ENCODE assay signal across 20 cellular contexts in the genomic region with DNA sequence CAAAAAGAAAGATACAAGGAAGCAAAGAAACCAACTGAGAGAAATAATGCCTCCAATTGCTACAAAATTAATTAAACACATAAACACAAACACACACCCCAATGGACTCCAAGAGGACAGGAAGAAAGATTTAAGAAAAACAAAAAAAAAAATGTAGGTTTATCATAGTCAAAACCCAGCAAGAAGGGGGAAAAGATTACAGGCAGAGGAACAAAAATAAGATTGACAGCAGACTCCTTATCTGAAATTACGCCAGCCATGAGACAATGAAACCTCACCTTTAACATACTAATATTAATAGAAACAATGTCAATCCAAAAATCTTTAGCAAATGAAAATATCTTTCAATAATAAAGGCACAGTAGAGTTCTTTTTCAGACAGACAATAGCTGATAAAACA.
A peak's percentile ranks its signal among the peaks of the same experiment; 100 is the strongest.
DNase-seq lines count a peak whose midpoint lies in the region; ATAC-seq, FAIRE-seq and TF ChIP-seq lines count a peak whose summit lies in the region.
"Had no signal": no experiment of that assay in that cellular context is flagged by ENCODE, and none has a peak within 500 bp of the region (broad histone marks: within the 10 kb centered on the region; RNA-seq: fewer than 3 reads in every experiment).

No MANE protein-coding gene starts in this region.

- 94 to 100% methylated on average over 1 of the region's 1 CpG for WGBS in GM23248 (ENCODE audit: low coverage in 1 of 2, low lambda C conversion rate in 2 of 2, missing lambda C conversion rate in 2 of 2), 2 experiments
- WGBS in GM12878 (ENCODE audit: insufficient coverage, insufficient replicate concordance, low lambda C conversion rate, missing lambda C conversion rate), result 92% methylated on average over 1 of the region's 1 CpG

- H3K27me3 ChIP-seq in GM23248 (replicated peaks; ENCODE audit: insufficient read depth) (no peaks in the 10 kb centered on the region), GM12878 (replicated peaks in 1 of 2; ENCODE audit: control insufficient read depth in 2 of 2, insufficient read depth in 2 of 2, low read length in 1 of 2) (no peaks in the 10 kb centered on the region), MG63 (no peaks in the 10 kb centered on the region)

- ATAC-seq in GM12878 (no peak), HG03095 (IDR thresholded peaks at IDR 0.05; ENCODE audit: unreplicated experiment) (no peak)
- ATAC-seq: A549 had no signal

- intact Hi-C loops in GM12878 (cut with micrococcal nuclease; ENCODE audit: unreplicated experiment), result no loop called here

- no peak for TF ChIP-seq RAD21 in GM12878 (IDR thresholded peaks at IDR 0.05; ENCODE audit: insufficient read depth, low read depth, low read length)

- CTCF ChIA-PET in GM12878 (lab: Yijun Ruan, JAX), result no interaction called here

- no peak for TF ChIP-seq CTCF in GM12878 (IDR thresholded peaks at IDR 0.05 in 2 of 3, conservative IDR thresholded peaks at IDR 0.05 in 1 of 3; ENCODE audit: control insufficient read depth in 2 of 3, extremely low read depth in 1 of 3, insufficient read depth in 1 of 3, low read depth in 3 of 3, low read length in 3 of 3)

- H3K27ac ChIP-seq in GM23248, result no peak overlapping the region
- H3K27ac ChIP-seq in GM12878 (ENCODE audit: control insufficient read depth, insufficient read depth), result no peak overlapping the region
- H3K27ac ChIP-seq: A549, C4-2B, HL-60 had no signal

- TF ChIP-seq POLR2A in GM12878 (IDR thresholded peaks at IDR 0.05; ENCODE audit: low read depth, low read length), result no peak

- in situ Hi-C loops in GM23248 (cut with MboI) (no loop called here), GM12878 (cut with MboI) (no loop called here)

- no peak for FAIRE-seq in GM12878 (lab: Jason Lieb, UNC)
- FAIRE-seq: A549, D721Med, G401.6, GM12892, H1 had no signal

- H4K20me1 ChIP-seq in GM23248 (ENCODE audit: insufficient read depth) (no peaks in the 10 kb centered on the region), GM12878 (ENCODE audit: control insufficient read depth, insufficient read depth) (no peaks in the 10 kb centered on the region)

- H3K9me2 ChIP-seq in GM23248 (ENCODE audit: insufficient read depth), result no peaks in the 10 kb centered on the region

- no peak overlapping the region for H3K9ac ChIP-seq in GM23248
- no peak overlapping the region for H3K9ac ChIP-seq in GM12878 (ENCODE audit: control insufficient read depth, insufficient read depth, low read length)

- H3K36me3 ChIP-seq in GM23248 (ENCODE audit: low read depth) (0 out of 2 replicates have a peak, but pooled peaks cover 7% of the 10 kb centered on the region), GM12878 (ENCODE audit: control insufficient read depth in 2 of 2, insufficient read depth in 2 of 2, low read length in 1 of 2) (peaks cover 0 to 9% of the 10 kb centered on the region in 2 experiments; a peak in 2 of 4 replicates), MG63 (no peaks in the 10 kb centered on the region; the same call in 1 of the 2 replicates)

- H2AFZ ChIP-seq in GM23248, result no peak overlapping the region
- H2AFZ ChIP-seq in GM12878 (ENCODE audit: control insufficient read depth, low read depth, low read length), result no peak overlapping the region

- H3K79me2 ChIP-seq in GM23248 (ENCODE audit: insufficient read depth), result no peaks in the 10 kb centered on the region; the same call in 1 of the 2 replicates
- no peaks in the 10 kb centered on the region for H3K79me2 ChIP-seq in GM12878 (ENCODE audit: control insufficient read depth, insufficient read depth, low read length)

- SMC1A ChIA-PET in GM12878 (lab: Charles Lee; ENCODE audit: uncharacterized antibody, unreplicated experiment), result interaction anchor here (1.2 kb wide), 1 partner anchor 12 kb away, joined by 3 read pairs; no protein-coding TSS in a partner anchor

- TF ChIP-seq EP300 in GM12878 (IDR thresholded peaks at IDR 0.05; ENCODE audit: borderline replicate concordance in 1 of 2, control insufficient read depth in 1 of 2, low read depth in 2 of 2, low read length in 2 of 2), result no peak

- no peaks in the 10 kb centered on the region for H3F3A ChIP-seq in GM23248 (ENCODE audit: insufficient read depth)

- H3K9me3 ChIP-seq in GM23248 (ENCODE audit: low read depth), result peaks cover 3% of the 10 kb centered on the region
- peaks cover 5% of the 10 kb centered on the region for H3K9me3 ChIP-seq in GM12878 (replicated peaks; ENCODE audit: control insufficient read depth, insufficient read depth, low read length)
- H3K9me3 ChIP-seq in MG63, result peaks cover 18% of the 10 kb centered on the region

- H3K4me3 ChIP-seq in GM23248, result no peak overlapping the region
- H3K4me3 ChIP-seq in GM12878, result no peak overlapping the region
- no peak overlapping the region for H3K4me3 ChIP-seq in MG63
- H3K4me3 ChIP-seq: A549 had no signal

- H3K4me2 ChIP-seq in GM23248 (ENCODE audit: unreplicated experiment) (no peak overlapping the region), GM12878 (ENCODE audit: control insufficient read depth, insufficient read depth) (no peak overlapping the region)
- H3K4me2 ChIP-seq: A549 had no signal

- POLR2A ChIA-PET in GM12878 (lab: Charles Lee), result no interaction called here

- RAD21 ChIA-PET in GM12878 (lab: Charles Lee; ENCODE audit: unreplicated experiment), result no interaction called here

- H3K4me1 ChIP-seq in GM23248 (ENCODE audit: insufficient read depth) (0 out of 2 replicates have a peak, but pooled peaks cover 9% of the 10 kb centered on the region), GM12878 (ENCODE audit: control insufficient read depth, insufficient read depth, low read length) (no peaks in the 10 kb centered on the region)
- H3K4me1 ChIP-seq: A549, Caco-2 had no signal

- BruUV-seq in GM12878 (replicated peaks; lab: Mats Ljungman, UMichigan), result no TSS peak

- peak; percentile 3 for DNase-seq in A172 (ENCODE audit: low spot score)
- peak; percentile 7 for DNase-seq in GM23248
- DNase-seq in OCI-M1 (lab: John Stamatoyannopoulos, UW), result peak; percentile 22
- no peak for DNase-seq in GM12878 (ENCODE audit: low read depth, low spot score)
- no peak for DNase-seq in activated effector memory CD4-positive, alpha-beta T cell treated with anti-CD3 and anti-CD28 coated beads, Interleukin-2, amount 50 U/mL, for 16 hours
- no peak for DNase-seq in MG63
- no peak for DNase-seq in mucosa of gallbladder (ENCODE audit: low spot score)
- DNase-seq: AML-193; Caco-2; CD4-positive, alpha-beta T cell; H9; KG1 had no signal

TF ChIP-seq in GM12878, 131 proteins besides CTCF, POLR2A, EP300 and RAD21:
- TF ChIP-seq CBX5 (IDR thresholded peaks at IDR 0.05; ENCODE audit: low read depth), result peak; percentile 87
- TF ChIP-seq, protein P1, sequence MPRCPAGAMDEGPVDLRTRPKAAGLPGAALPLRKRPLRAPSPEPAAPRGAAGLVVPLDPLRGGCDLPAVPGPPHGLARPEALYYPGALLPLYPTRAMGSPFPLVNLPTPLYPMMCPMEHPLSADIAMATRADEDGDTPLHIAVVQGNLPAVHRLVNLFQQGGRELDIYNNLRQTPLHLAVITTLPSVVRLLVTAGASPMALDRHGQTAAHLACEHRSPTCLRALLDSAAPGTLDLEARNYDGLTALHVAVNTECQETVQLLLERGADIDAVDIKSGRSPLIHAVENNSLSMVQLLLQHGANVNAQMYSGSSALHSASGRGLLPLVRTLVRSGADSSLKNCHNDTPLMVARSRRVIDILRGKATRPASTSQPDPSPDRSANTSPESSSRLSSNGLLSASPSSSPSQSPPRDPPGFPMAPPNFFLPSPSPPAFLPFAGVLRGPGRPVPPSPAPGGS (IDR thresholded peaks at IDR 0.05; ENCODE audit: borderline replicate concordance, insufficient read depth, low read depth, low read length, poor library complexity, severe bottlenecking), result no peak

Comparison
In these comparisons a context has a peak if more than half of its experiments do, and no peak if none do; other contexts are left out.
1. DNase-seq: peak in A172 (single experiment), GM23248 (single experiment) and OCI-M1 (single experiment); none in GM12878 (single experiment), activated effector memory CD4-positive, alpha-beta T cell treated with anti-CD3 and anti-CD28 coated beads, Interleukin-2, amount 50 U/mL, for 16 hours (single experiment), MG63 (single experiment) and mucosa of gallbladder (single experiment).